In the genomic region with DNA sequence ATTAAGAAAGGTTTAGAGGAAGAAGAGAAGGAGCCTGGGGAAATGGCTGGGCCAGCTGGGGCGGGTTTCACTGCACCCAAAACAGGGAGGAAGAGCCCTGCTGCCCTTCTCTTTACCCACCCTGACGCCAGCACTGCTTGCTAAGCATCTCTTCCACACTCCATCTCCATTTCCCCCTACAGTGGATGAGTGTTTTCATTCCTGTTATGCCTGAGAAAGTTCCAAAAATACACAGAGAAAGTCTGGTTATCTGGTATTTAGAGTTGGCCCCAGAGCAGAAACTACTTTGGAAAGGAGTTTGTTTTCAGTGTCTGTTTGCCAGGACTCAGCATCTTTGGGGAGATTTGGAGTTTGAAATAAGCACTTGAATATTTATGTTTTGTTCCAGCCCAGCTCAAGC, we compare ENCODE assay signal across 17 cellular contexts.
DNase-seq lines count a peak whose midpoint lies in the region; ATAC-seq and TF ChIP-seq lines count a peak whose summit lies in the region.
"Had no signal": no experiment of that assay in that cellular context is flagged by ENCODE, and none has a peak within 500 bp of the region (broad histone marks: within the 10 kb centered on the region; RNA-seq: fewer than 3 reads in every experiment).

No MANE protein-coding gene starts in this region.

- H3K9me3 ChIP-seq in Caco-2: no peaks in the 10 kb centered on the region

- H3K9me3 Mint-ChIP-seq in osteocyte (ENCODE audit: unreplicated experiment) (no peaks in the 10 kb centered on the region), Caco-2 (ENCODE audit: unreplicated experiment) (no peaks in the 10 kb centered on the region)
- H3K9me3 Mint-ChIP-seq: IgD-negative memory B cell; T-helper 1 cell treated with Interleukin-12 subunit alpha and Interleukin-12 subunit beta and Interleukin-4 antibody, amounts not matched to agents 30 μg/mL and 1 μg/mL, for 36 hours; WTC11 had no signal

- peak overlapping the region; percentile 5 for H2AFZ ChIP-seq in ACC112 (ENCODE audit: low read length, unreplicated experiment)

- H3K36me3 ChIP-seq in ACC112 (ENCODE audit: insufficient read depth, low read length): no peaks in the 10 kb centered on the region
- H3K36me3 ChIP-seq in Caco-2 (ENCODE audit: control insufficient read depth, insufficient read depth, low read length): no peaks in the 10 kb centered on the region

- H3K27ac Mint-ChIP-seq in osteocyte (ENCODE audit: unreplicated experiment): peak overlapping the region; percentile 96
- H3K27ac Mint-ChIP-seq in Caco-2 (ENCODE audit: unreplicated experiment): no peak overlapping the region
- H3K27ac Mint-ChIP-seq: IgD-negative memory B cell; naive B cell; T-helper 1 cell treated with Interleukin-12 subunit alpha and Interleukin-12 subunit beta and Interleukin-4 antibody, amounts not matched to agents 30 μg/mL and 1 μg/mL, for 36 hours; WTC11 had no signal

- TF ChIP-seq CTCF in osteocyte (IDR thresholded peaks at IDR 0.05) (no peak), Caco-2 (IDR thresholded peaks at IDR 0.05; ENCODE audit: insufficient read depth in 1 of 2, low read depth in 1 of 2, low read length in 1 of 2, severe bottlenecking in 1 of 2, unreplicated experiment in 1 of 2) (no peak), foreskin fibroblast (IDR thresholded peaks at IDR 0.05; ENCODE audit: low read depth, low read length) (no peak)

- intact Hi-C loops in Caco-2 (cut with micrococcal nuclease; ENCODE audit: unreplicated experiment): no loop called here

- H3K4me3 Mint-ChIP-seq in osteocyte (ENCODE audit: unreplicated experiment): peak overlapping the region; percentile 14
- H3K4me3 Mint-ChIP-seq in Caco-2 (ENCODE audit: unreplicated experiment): no peak overlapping the region
- H3K4me3 Mint-ChIP-seq: IgD-negative memory B cell; naive B cell; T-helper 1 cell treated with Interleukin-12 subunit alpha and Interleukin-12 subunit beta and Interleukin-4 antibody, amounts not matched to agents 30 μg/mL and 1 μg/mL, for 36 hours; WTC11 had no signal

- no peaks in the 10 kb centered on the region for H3K27me3 Mint-ChIP-seq in osteocyte (ENCODE audit: unreplicated experiment)
- peaks cover 21% of the 10 kb centered on the region for H3K27me3 Mint-ChIP-seq in Caco-2 (ENCODE audit: insufficient read depth, unreplicated experiment)
- H3K27me3 Mint-ChIP-seq: IgD-negative memory B cell, naive B cell had no signal

- no peak for ATAC-seq in GM18502 (IDR thresholded peaks at IDR 0.05; ENCODE audit: poor library complexity, unreplicated experiment)
- ATAC-seq: WTC11 had no signal

- no peak overlapping the region; the same call in 1 of the 2 replicates for H3K27ac ChIP-seq in ACC112 (ENCODE audit: low read depth, low read length)

- POLR2A ChIA-PET in Caco-2 (lab: Charles Lee): no interaction called here

- CTCF ChIA-PET in Caco-2 (lab: Charles Lee): no interaction called here

- H3K4me1 ChIP-seq in ACC112 (ENCODE audit: control insufficient read depth, insufficient read depth, low read length, unreplicated experiment) (peaks cover 20% of the 10 kb centered on the region), Caco-2 (peaks cover 8% of the 10 kb centered on the region; the same call in 1 of the 2 replicates)

- no peaks in the 10 kb centered on the region for H3K79me2 ChIP-seq in ACC112 (ENCODE audit: control insufficient read depth, insufficient read depth, low read length, unreplicated experiment)

- H3K27me3 ChIP-seq in ACC112 (ENCODE audit: insufficient read depth, low read length) (no peaks in the 10 kb centered on the region; the same call in 1 of the 2 replicates), Caco-2 (replicated peaks; ENCODE audit: control insufficient read depth, insufficient read depth, low read length) (no peaks in the 10 kb centered on the region)

- DNase-seq in NCI-H446 treated with DMSO at 0.1 percent for 48 hours (lab: John Stamatoyannopoulos, UW): peak; percentile 12
- DNase-seq in fibroblast of the conjunctiva (ENCODE audit: low read depth): peak; percentile 55
- no peak for DNase-seq in osteocyte (ENCODE audit: extremely low spot score, unreplicated experiment)
- no peak for DNase-seq in Caco-2
- no peak for DNase-seq in foreskin fibroblast
- DNase-seq in NCI-H2171 treated with DMSO at 0.1 percent for 48 hours (lab: John Stamatoyannopoulos, UW): no peak
- DNase-seq: activated gamma-delta T cell; foreskin melanocyte; naive B cell; NCI-H1092 treated with DMSO at 0.1 percent for 48 hours; NCI-H2171; stimulated activated CD4-positive, alpha-beta T cell treated with anti-CD3 and anti-CD28 coated beads, Interleukin-2, amount 100 ng/mL, for 24 hours had no signal

- H3K4me1 Mint-ChIP-seq in osteocyte (ENCODE audit: unreplicated experiment) (peaks cover 62% of the 10 kb centered on the region), Caco-2 (ENCODE audit: low read depth, unreplicated experiment) (peaks cover 17% of the 10 kb centered on the region)
- H3K4me1 Mint-ChIP-seq: IgD-negative memory B cell, naive B cell had no signal

- no TSS peak for BruUV-seq in Caco-2 (replicated peaks; lab: Mats Ljungman, UMichigan)

- H3K4me3 ChIP-seq in ACC112 (ENCODE audit: low read depth, low read length) (no peak overlapping the region), Caco-2 (ENCODE audit: low read depth, low read length) (no peak overlapping the region), foreskin fibroblast (ENCODE audit: low read depth in 1 of 2, low read length in 2 of 2) (no peak overlapping the region)

- H3K36me3 Mint-ChIP-seq in osteocyte (ENCODE audit: unreplicated experiment) (no peaks in the 10 kb centered on the region), Caco-2 (ENCODE audit: insufficient read depth, unreplicated experiment) (no peaks in the 10 kb centered on the region)
- H3K36me3 Mint-ChIP-seq: IgD-negative memory B cell, naive B cell, WTC11 had no signal

Comparison
In these comparisons a context has a peak if more than half of its experiments do, and no peak if none do; other contexts are left out.
1. DNase-seq: peak in NCI-H446 treated with DMSO at 0.1 percent for 48 hours (single experiment) and fibroblast of the conjunctiva (single experiment); none in osteocyte (single experiment), Caco-2 (0 of 2), foreskin fibroblast (0 of 2) and NCI-H2171 treated with DMSO at 0.1 percent for 48 hours (single experiment).